Comparison of ENCODE assay signal across 12 cellular contexts in the genomic region with DNA sequence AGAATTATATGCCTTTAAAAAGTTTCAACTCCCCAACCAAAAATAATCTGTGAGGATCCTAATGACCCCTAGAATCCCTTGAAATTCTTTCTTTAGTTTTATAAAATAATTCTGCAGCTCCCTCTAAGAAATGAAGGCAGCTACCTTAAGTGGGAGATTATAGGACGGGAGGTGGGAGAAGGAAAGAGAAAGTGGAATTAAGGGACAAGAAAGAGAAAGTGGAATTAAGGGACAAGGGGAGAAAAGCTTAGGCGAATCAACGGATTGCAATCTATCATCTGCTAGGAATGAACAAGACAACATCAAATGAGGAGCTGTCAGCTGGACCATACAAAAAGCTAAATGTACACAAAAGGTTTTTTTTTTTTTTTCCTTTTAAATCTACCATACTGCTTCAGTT.
DNase-seq lines count a peak whose midpoint lies in the region; ATAC-seq, FAIRE-seq and TF ChIP-seq lines count a peak whose summit lies in the region.
"Had no signal": no experiment of that assay in that cellular context is flagged by ENCODE, and none has a peak within 500 bp of the region (broad histone marks: within the 10 kb centered on the region; RNA-seq: fewer than 3 reads in every experiment).

No MANE protein-coding gene starts in this region.

- H3K36me3 ChIP-seq in GM23248 (ENCODE audit: low read depth): no peaks in the 10 kb centered on the region

- no peaks in the 10 kb centered on the region for H3F3A ChIP-seq in GM23248 (ENCODE audit: insufficient read depth)

- 0 out of 2 replicates have a peak overlapping the region, but pooled peaks have one; percentile 8 for H3K9ac ChIP-seq in GM23248

- peak overlapping the region in 3 of 5 experiments; percentile 54 to 81 (median 60) for H3K27ac Mint-ChIP-seq in brain
- H3K27ac Mint-ChIP-seq in naive thymus-derived CD8-positive, alpha-beta T cell: peak overlapping the region in 2 of 10 donors; percentile 62 to 72
- H3K27ac Mint-ChIP-seq: activated naive CD4-positive, alpha-beta T cell treated with anti-CD3 and anti-CD28 coated beads for 36 hours; CD4-positive, CD25-positive, alpha-beta regulatory T cell had no signal

- in situ Hi-C loops in GM23248 (cut with MboI): no loop called here

- WGBS in GM23248 (ENCODE audit: low coverage in 1 of 2, low lambda C conversion rate in 2 of 2, missing lambda C conversion rate in 2 of 2), 2 experiments: 95 to 98% methylated on average over 3 of the region's 3 CpGs

- no peak for DNase-seq in AG04450 (ENCODE audit: low read depth, low spot score)
- no peak for DNase-seq in GM23248
- DNase-seq in naive thymus-derived CD8-positive, alpha-beta T cell: no peak
- no peak for DNase-seq in HTR-8/SVneo (ENCODE audit: insufficient read length, low spot score)
- DNase-seq in stimulated activated CD8-positive, alpha-beta memory T cell treated with anti-CD3 and anti-CD28 coated beads, Interleukin-4, amount 100 ng/mL, for 48 hours: no peak
- DNase-seq: activated naive CD4-positive, alpha-beta T cell treated with anti-CD3 and anti-CD28 coated beads for 36 hours; CD4-positive, CD25-positive, alpha-beta regulatory T cell had no signal

- peaks cover 68% of the 10 kb centered on the region for H3K4me1 Mint-ChIP-seq in brain
- H3K4me1 Mint-ChIP-seq in naive thymus-derived CD8-positive, alpha-beta T cell: peaks cover 9 to 22% (median 19%) of the 10 kb centered on the region in 4 donors

- H3K4me3 ChIP-seq in AG04450 (ENCODE audit: low read depth, low read length) (peak overlapping the region; percentile 0; the same call in 1 of the 2 replicates), GM23248 (no peak overlapping the region)

- H3K4me1 ChIP-seq in GM23248 (ENCODE audit: insufficient read depth): peaks cover 17% of the 10 kb centered on the region

- no peak overlapping the region for H2AFZ ChIP-seq in GM23248

- CTCF ChIA-PET in AG04450 (lab: Charles Lee): interaction anchor here (0.6 to 5.3 kb wide), 6 partner anchors 47 to 391 kb away, joined by 4 to 37 read pairs (median 5); no protein-coding TSS in a partner anchor

- H3K9me3 Mint-ChIP-seq in brain: peaks cover 0 to 4% (median 0%) of the 10 kb centered on the region in 5 experiments
- no peaks in the 10 kb centered on the region for H3K9me3 Mint-ChIP-seq in naive thymus-derived CD8-positive, alpha-beta T cell
- H3K9me3 Mint-ChIP-seq: activated naive CD4-positive, alpha-beta T cell treated with anti-CD3 and anti-CD28 coated beads for 36 hours had no signal

- FAIRE-seq in HTR-8/SVneo (lab: Jason Lieb, UNC): no peak
- FAIRE-seq: H54 had no signal

- peaks cover 14% of the 10 kb centered on the region for H3K9me3 ChIP-seq in AG04450 (ENCODE audit: control insufficient read depth, insufficient read depth, low read length)
- H3K9me3 ChIP-seq in GM23248 (ENCODE audit: low read depth): no peaks in the 10 kb centered on the region

- POLR2A ChIA-PET in AG04450 (lab: Yijun Ruan, JAX): no interaction called here
- POLR2A ChIA-PET in naive thymus-derived CD8-positive, alpha-beta T cell (lab: Charles Lee): no interaction called here

- H3K27me3 ChIP-seq in AG04450 (ENCODE audit: control insufficient read depth, insufficient read depth, low read length) (no peaks in the 10 kb centered on the region), GM23248 (replicated peaks; ENCODE audit: insufficient read depth) (no peaks in the 10 kb centered on the region)

- H3K27me3 Mint-ChIP-seq in brain: peaks cover 3% of the 10 kb centered on the region
- peaks cover 0 to 11% (median 4%) of the 10 kb centered on the region in 5 donors for H3K27me3 Mint-ChIP-seq in naive thymus-derived CD8-positive, alpha-beta T cell

- no peak for ATAC-seq in naive thymus-derived CD8-positive, alpha-beta T cell
- ATAC-seq in HG03565 (IDR thresholded peaks at IDR 0.05; ENCODE audit: unreplicated experiment) (no peak), GM21723 (IDR thresholded peaks at IDR 0.05; ENCODE audit: unreplicated experiment) (no peak)
- ATAC-seq: esophagus mucosa had no signal

- H3K4me3 Mint-ChIP-seq in brain: peak overlapping the region in 4 of 5 experiments; percentile 44 to 85 (median 57)
- peak overlapping the region in 6 of 10 donors; percentile 9 to 56 (median 31) for H3K4me3 Mint-ChIP-seq in naive thymus-derived CD8-positive, alpha-beta T cell
- H3K4me3 Mint-ChIP-seq: activated naive CD4-positive, alpha-beta T cell treated with anti-CD3 and anti-CD28 coated beads for 36 hours had no signal

- no peaks in the 10 kb centered on the region for H4K20me1 ChIP-seq in GM23248 (ENCODE audit: insufficient read depth)

- no peaks in the 10 kb centered on the region for H3K9me2 ChIP-seq in GM23248 (ENCODE audit: insufficient read depth)

- H3K4me2 ChIP-seq in GM23248 (ENCODE audit: unreplicated experiment): no peak overlapping the region

- no peaks in the 10 kb centered on the region for H3K79me2 ChIP-seq in GM23248 (ENCODE audit: insufficient read depth)

- H3K27ac ChIP-seq in AG04450 (ENCODE audit: low read depth, low read length) (no peak overlapping the region), GM23248 (no peak overlapping the region)

- peaks cover 33% of the 10 kb centered on the region for H3K36me3 Mint-ChIP-seq in brain
- H3K36me3 Mint-ChIP-seq in naive thymus-derived CD8-positive, alpha-beta T cell: no peaks in the 10 kb centered on the region

- no peak for TF ChIP-seq CTCF in AG04450 (IDR thresholded peaks at IDR 0.05; ENCODE audit: low read depth, low read length)
- TF ChIP-seq CTCF in brain (conservative IDR thresholded peaks at IDR 0.05): no peak
